In the genomic region with DNA sequence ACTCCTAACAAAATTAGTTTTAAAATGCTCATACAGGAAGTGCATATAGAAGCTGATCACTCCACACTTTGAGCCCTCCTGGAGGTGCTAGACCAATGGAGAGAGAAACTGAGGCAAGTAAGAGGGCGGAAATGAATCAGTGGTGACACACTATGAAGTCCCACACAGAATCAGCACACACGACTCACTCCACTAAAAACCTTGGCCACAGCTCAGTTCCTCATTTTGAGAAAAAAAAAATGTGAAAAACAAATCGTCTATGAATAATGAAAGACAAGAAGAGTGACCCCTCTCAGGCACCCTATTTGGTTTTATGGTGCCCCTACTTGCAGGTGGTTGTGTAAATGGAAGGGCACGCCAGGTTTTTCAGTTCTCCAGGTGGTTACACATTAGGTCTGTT, we compare ENCODE assay signal across 13 cellular contexts.
"Had no signal": no experiment of that assay in that cellular context is flagged by ENCODE, and none has a peak within 500 bp of the region (broad histone marks: within the 10 kb centered on the region; RNA-seq: fewer than 3 reads in every experiment).

No MANE protein-coding gene starts in this region.

- H3K36me3 ChIP-seq: gastroesophageal sphincter, ovary had no signal

- FAIRE-seq: kidney had no signal

- H3K4me1 ChIP-seq: gastroesophageal sphincter, testis had no signal

- DNase-seq: activated CD4-positive, alpha-beta T cell treated with anti-CD3 and anti-CD28 coated beads, Interleukin-2, amount 50 U/mL, for 48 hours; activated CD8-positive, alpha-beta memory T cell treated with anti-CD3 and anti-CD28 coated beads, Interleukin-2, amount 10 ng/mL, durations not matched to agents 7 days and 5 days; activated effector memory CD4-positive, alpha-beta T cell treated with Interleukin-2 at 50 U/mL for 16 hours; activated T-cell treated with anti-CD3 and anti-CD28 coated beads, Interleukin-2, amount 50 U/mL, for 24 hours; amniotic stem cell; effector memory CD8-positive, alpha-beta T cell; kidney; left ventricle myocardium superior; ovary; stimulated activated CD4-positive, alpha-beta T cell treated with anti-CD3 and anti-CD28 coated beads, Interleukin-2, amount 100 ng/mL, for 48 hours; stimulated activated naive CD8-positive, alpha-beta T cell treated with anti-CD3 and anti-CD28 coated beads, Interleukin-15, amount 100 ng/mL, for 72 hours; testis had no signal

- H3K4me3 ChIP-seq: gastroesophageal sphincter, ovary had no signal

- H3K27ac ChIP-seq: gastroesophageal sphincter, ovary, testis had no signal

- H3K9me3 ChIP-seq: gastroesophageal sphincter, ovary, testis had no signal

- H3K27me3 ChIP-seq: gastroesophageal sphincter, ovary, testis had no signal
